In the genomic region with DNA sequence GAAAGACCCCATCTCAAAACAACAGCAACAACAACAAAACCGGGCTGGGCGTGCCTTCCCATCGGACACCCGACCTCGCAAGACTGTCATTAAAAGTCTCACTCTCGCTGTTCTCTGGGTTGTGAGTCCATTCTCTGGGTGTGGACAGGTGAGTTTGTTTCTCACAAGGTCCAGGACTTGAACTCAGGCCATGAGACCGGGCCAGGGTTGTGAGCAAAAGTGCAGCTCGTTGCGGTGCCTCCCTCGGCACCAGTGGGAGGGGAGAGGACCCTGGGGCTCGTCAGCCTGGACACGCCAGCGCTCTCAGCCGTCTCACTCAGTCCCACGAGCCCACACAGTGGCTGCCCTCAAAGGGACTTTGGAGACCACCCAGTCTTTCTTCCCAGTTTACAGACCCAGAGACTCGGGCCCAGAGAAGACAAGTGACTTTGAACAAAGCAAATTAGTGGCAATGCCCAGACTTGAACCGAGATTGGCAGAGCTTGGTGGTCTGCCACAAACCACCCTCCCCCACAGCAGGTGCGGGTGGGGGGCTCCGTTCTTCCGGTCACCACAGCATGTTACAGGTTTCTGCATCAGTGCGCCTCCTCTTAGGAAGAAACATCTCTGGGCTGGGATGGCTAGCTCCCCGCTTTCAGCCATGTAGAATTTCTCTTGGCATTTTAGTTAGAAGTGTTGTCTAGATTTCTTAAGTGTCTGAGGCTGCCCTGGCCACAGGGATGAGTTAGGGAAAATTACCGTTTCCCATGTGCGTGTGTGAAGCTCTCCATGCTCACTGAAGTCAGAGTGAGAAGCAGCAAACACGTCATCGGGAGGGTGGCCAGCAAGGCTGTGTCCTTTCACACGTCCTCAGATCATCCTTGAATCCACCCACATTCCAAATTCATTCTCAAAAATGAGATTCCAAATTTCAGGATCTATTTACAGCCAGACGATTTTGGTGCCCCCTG, we compare ENCODE assay signal across 1 cellular context.
TF ChIP-seq lines count a peak whose summit lies in the region.

No MANE protein-coding gene starts in this region.

TF ChIP-seq in GM23338, 12 proteins besides CTCF, POLR2A, EP300 and RAD21:
- no peak for TF ChIP-seq EZH2phosphoT487 (IDR thresholded peaks at IDR 0.05; ENCODE audit: unreplicated experiment)
